ENCODE assay signal across 14 cellular contexts in the genomic region with DNA sequence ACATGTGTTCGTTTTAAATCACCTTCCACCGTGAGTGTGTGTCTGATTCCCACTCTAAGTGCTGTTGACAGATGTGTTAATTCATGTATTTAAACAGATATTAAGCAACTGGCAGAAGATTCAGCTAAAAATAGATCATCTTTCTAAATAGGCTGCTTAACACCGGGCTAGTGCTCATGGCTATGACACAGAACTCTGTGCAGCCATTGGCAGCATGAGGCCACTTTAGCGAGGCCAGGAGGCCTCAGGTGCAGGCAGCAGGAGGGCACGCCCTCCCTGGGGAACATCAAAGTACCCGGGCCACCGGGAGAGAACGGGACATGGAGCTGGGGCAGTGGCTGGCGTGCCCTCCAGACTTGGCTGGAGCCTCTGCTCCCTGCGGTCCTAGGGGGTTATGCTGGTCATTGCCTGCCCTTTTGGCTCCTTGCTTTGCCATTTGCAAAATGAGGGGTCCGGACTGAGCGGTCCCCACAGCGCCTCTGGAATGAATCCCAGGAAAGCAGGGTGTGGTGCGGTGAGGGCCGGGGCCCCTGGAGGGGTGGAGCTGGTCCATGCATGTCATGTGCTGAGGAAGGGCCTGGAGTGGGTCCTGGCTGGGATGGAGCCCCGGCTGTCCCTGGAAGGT.
DNase-seq lines count a peak whose midpoint lies in the region; ATAC-seq and TF ChIP-seq lines count a peak whose summit lies in the region.
"Had no signal": no experiment of that assay in that cellular context is flagged by ENCODE, and none has a peak within 500 bp of the region (broad histone marks: within the 10 kb centered on the region; RNA-seq: fewer than 3 reads in every experiment).

No MANE protein-coding gene starts in this region.

- no peaks in the 10 kb centered on the region for H3K36me3 ChIP-seq in RWPE2 (ENCODE audit: low read depth)
- H3K36me3 ChIP-seq in left lung = no peaks in the 10 kb centered on the region
- no peaks in the 10 kb centered on the region for H3K36me3 ChIP-seq in upper lobe of left lung
- H3K36me3 ChIP-seq: heart right ventricle, neutrophil had no signal

- no peaks in the 10 kb centered on the region for H3K4me1 Mint-ChIP-seq in activated CD4-positive, alpha-beta memory T cell treated with anti-CD3 and anti-CD28 coated beads for 36 hours (ENCODE audit: low read depth)
- H3K4me1 Mint-ChIP-seq in activated CD4-positive, alpha-beta memory T cell treated with anti-CD3 and anti-CD28 coated beads, Interleukin-2, amount 10 ng/mL, durations not matched to agents 7 days and 5 days = no peaks in the 10 kb centered on the region

- H3K4me3 ChIP-seq in RWPE2 (ENCODE audit: severe bottlenecking) (no peak overlapping the region), left lung (no peak overlapping the region), upper lobe of left lung (no peak overlapping the region)
- H3K4me3 ChIP-seq: heart right ventricle had no signal

- TF ChIP-seq POLR2A in upper lobe of left lung (IDR thresholded peaks at IDR 0.05) = no peak

- H3K4me1 ChIP-seq in RWPE2 (ENCODE audit: insufficient read depth, poor library complexity, severe bottlenecking) (peaks cover 7% of the 10 kb centered on the region), left lung (peaks cover 0 to 36% of the 10 kb centered on the region in 2 donors), upper lobe of left lung (peaks cover 0 to 8% (median 4%) of the 10 kb centered on the region in 4 donors)

- H3K27me3 Mint-ChIP-seq in activated CD4-positive, alpha-beta memory T cell treated with anti-CD3 and anti-CD28 coated beads for 36 hours = peaks cover 1% of the 10 kb centered on the region
- H3K27me3 Mint-ChIP-seq in activated CD4-positive, alpha-beta memory T cell treated with anti-CD3 and anti-CD28 coated beads, Interleukin-2, amount 10 ng/mL, durations not matched to agents 7 days and 5 days = peaks cover 2% of the 10 kb centered on the region

- intact Hi-C loops in activated CD4-positive, alpha-beta memory T cell treated with anti-CD3 and anti-CD28 coated beads for 36 hours (cut with micrococcal nuclease) = no loop called here
- intact Hi-C loops in left lung (cut with DNase I) = no loop called here

- ATAC-seq in RWPE2 (ENCODE audit: low read depth) = no peak
- peak; percentile 29 for ATAC-seq in left lung
- ATAC-seq in upper lobe of left lung (ENCODE audit: low FRiP score in 2 of 2) = no peak

- H3K36me3 Mint-ChIP-seq in activated CD4-positive, alpha-beta memory T cell treated with anti-CD3 and anti-CD28 coated beads for 36 hours = no peaks in the 10 kb centered on the region
- H3K36me3 Mint-ChIP-seq in activated CD4-positive, alpha-beta memory T cell treated with anti-CD3 and anti-CD28 coated beads, Interleukin-2, amount 10 ng/mL, durations not matched to agents 7 days and 5 days (ENCODE audit: low read depth) = no peaks in the 10 kb centered on the region

- no peaks in the 10 kb centered on the region for H3K27me3 ChIP-seq in RWPE2 (ENCODE audit: insufficient read depth, poor library complexity, severe bottlenecking)
- H3K27me3 ChIP-seq in left lung = no peaks in the 10 kb centered on the region
- no peaks in the 10 kb centered on the region for H3K27me3 ChIP-seq in upper lobe of left lung
- H3K27me3 ChIP-seq: neutrophil had no signal

- H3K9me3 Mint-ChIP-seq in activated CD4-positive, alpha-beta memory T cell treated with anti-CD3 and anti-CD28 coated beads for 36 hours = no peaks in the 10 kb centered on the region
- no peaks in the 10 kb centered on the region for H3K9me3 Mint-ChIP-seq in activated CD4-positive, alpha-beta memory T cell treated with anti-CD3 and anti-CD28 coated beads, Interleukin-2, amount 10 ng/mL, durations not matched to agents 7 days and 5 days

- H3K4me3 Mint-ChIP-seq in activated CD4-positive, alpha-beta memory T cell treated with anti-CD3 and anti-CD28 coated beads for 36 hours = no peak overlapping the region
- H3K4me3 Mint-ChIP-seq in activated CD4-positive, alpha-beta memory T cell treated with anti-CD3 and anti-CD28 coated beads, Interleukin-2, amount 10 ng/mL, durations not matched to agents 7 days and 5 days = no peak overlapping the region
- H3K4me3 Mint-ChIP-seq: HFFc6 had no signal

- POLR2A ChIA-PET in activated CD4-positive, alpha-beta memory T cell treated with anti-CD3 and anti-CD28 coated beads for 36 hours (lab: Charles Lee) = no interaction called here
- POLR2A ChIA-PET in activated CD4-positive, alpha-beta memory T cell treated with anti-CD3 and anti-CD28 coated beads, Interleukin-2, amount 10 ng/mL, durations not matched to agents 7 days and 5 days (lab: Charles Lee) = no interaction called here

- TF ChIP-seq EP300 in upper lobe of left lung (IDR thresholded peaks at IDR 0.05) = no peak

- DNase-seq in activated CD4-positive, alpha-beta memory T cell treated with anti-CD3 and anti-CD28 coated beads for 36 hours = peak; percentile 5
- DNase-seq in activated CD4-positive, alpha-beta memory T cell treated with anti-CD3 and anti-CD28 coated beads, Interleukin-2, amount 10 ng/mL, durations not matched to agents 7 days and 5 days = no peak
- DNase-seq in RWPE2 (ENCODE audit: low spot score) = peak; percentile 27
- peak; percentile 31 to 65 for DNase-seq in left lung
- peak; percentile 28 to 62 for DNase-seq in upper lobe of left lung
- DNase-seq in T-helper 9 cell = no peak
- no peak for DNase-seq in AML-193 (lab: John Stamatoyannopoulos, UW)
- no peak for DNase-seq in retina
- DNase-seq: cerebellar nuclear complex, heart right ventricle, HFFc6, SHP77 treated with DMSO at 0.1 percent for 48 hours had no signal

- 65 to 68% methylated on average over 11 to 13 of the region's 16 CpGs for WGBS in upper lobe of left lung, 2 donors

- TF ChIP-seq CTCF in RWPE2 (IDR thresholded peaks at IDR 0.05; ENCODE audit: poor library complexity, severe bottlenecking) (no peak), left lung (IDR thresholded peaks at IDR 0.05) (no peak), upper lobe of left lung (IDR thresholded peaks at IDR 0.05) (no peak)

- H3K9me3 ChIP-seq in RWPE2 (ENCODE audit: severe bottlenecking) (no peaks in the 10 kb centered on the region), left lung (no peaks in the 10 kb centered on the region), upper lobe of left lung (no peaks in the 10 kb centered on the region)
- H3K9me3 ChIP-seq: heart right ventricle, neutrophil had no signal

- H3K27ac Mint-ChIP-seq in activated CD4-positive, alpha-beta memory T cell treated with anti-CD3 and anti-CD28 coated beads for 36 hours = no peak overlapping the region
- H3K27ac Mint-ChIP-seq in activated CD4-positive, alpha-beta memory T cell treated with anti-CD3 and anti-CD28 coated beads, Interleukin-2, amount 10 ng/mL, durations not matched to agents 7 days and 5 days = no peak overlapping the region
- H3K27ac Mint-ChIP-seq: HFFc6 had no signal

- CTCF ChIA-PET in activated CD4-positive, alpha-beta memory T cell treated with anti-CD3 and anti-CD28 coated beads for 36 hours (lab: Charles Lee) = no interaction called here
- CTCF ChIA-PET in activated CD4-positive, alpha-beta memory T cell treated with anti-CD3 and anti-CD28 coated beads, Interleukin-2, amount 10 ng/mL, durations not matched to agents 7 days and 5 days (lab: Charles Lee) = no interaction called here

- no peak overlapping the region for H3K27ac ChIP-seq in RWPE2 (ENCODE audit: poor library complexity, severe bottlenecking)
- no peak overlapping the region for H3K27ac ChIP-seq in left lung
- H3K27ac ChIP-seq in upper lobe of left lung = no peak overlapping the region
- H3K27ac ChIP-seq: epithelial cell of prostate, heart right ventricle, neutrophil had no signal

Comparison
In these comparisons a context has a peak if more than half of its experiments do, and no peak if none do; other contexts are left out.
1. DNase-seq: peak in activated CD4-positive, alpha-beta memory T cell treated with anti-CD3 and anti-CD28 coated beads for 36 hours (single experiment), RWPE2 (single experiment), left lung (2 of 2) and upper lobe of left lung (2 of 2); none in activated CD4-positive, alpha-beta memory T cell treated with anti-CD3 and anti-CD28 coated beads, Interleukin-2, amount 10 ng/mL, durations not matched to agents 7 days and 5 days (single experiment), T-helper 9 cell (single experiment), AML-193 (0 of 2) and retina (single experiment).